In genomic region chr3:48301814-48302194, GRCh38 we compare ENCODE assay signal across 8 cellular contexts. TPM values are rescaled to one million over a fixed set of nuclear protein-coding genes. Genes with fewer than 3 reads are reported as not detected.
DNase-seq lines count a peak whose midpoint lies in the region; ATAC-seq, FAIRE-seq and TF ChIP-seq lines count a peak whose summit lies in the region.

No MANE protein-coding gene starts in this region.

- WGBS in K562 (ENCODE audit: insufficient coverage, low coverage, missing lambda C conversion rate) = 2% methylated on average over 11 of the region's 11 CpGs

- H3K4me3 ChIP-seq in BJ (ENCODE audit: low read depth, low read length) (peak overlapping the region; percentile 93), K562 (peak overlapping the region; percentile 79)

- no peaks in the 10 kb centered on the region for H4K20me1 ChIP-seq in K562 (replicated peaks; ENCODE audit: control insufficient read depth, insufficient read depth, low read length)

- intact Hi-C loops in K562 (cut with micrococcal nuclease) = no loop called here

- TF ChIP-seq EP300 in K562 (IDR thresholded peaks at IDR 0.05; ENCODE audit: low read length) = no peak

- peak overlapping the region; percentile 81 for H2AFZ ChIP-seq in K562 (ENCODE audit: low read depth, low read length)

- BruUV-seq in K562 (replicated peaks; lab: Mats Ljungman, UMichigan) = no TSS peak

- H3K27me3 ChIP-seq in BJ (ENCODE audit: control insufficient read depth, insufficient read depth, low read length) = no peaks in the 10 kb centered on the region; the same call in none of the 2 replicates
- H3K27me3 ChIP-seq in K562 (ENCODE audit: control insufficient read depth in 2 of 2, insufficient read depth in 2 of 2, low read length in 2 of 2) = no peaks in the 10 kb centered on the region

- TF ChIP-seq CTCF in BJ (IDR thresholded peaks at IDR 0.05; ENCODE audit: insufficient read depth, low read depth, low read length) (no peak), K562 (IDR thresholded peaks at IDR 0.05 in 2 of 3, conservative IDR thresholded peaks at IDR 0.05 in 1 of 3; ENCODE audit: insufficient read depth in 2 of 3, low read depth in 1 of 3, low read length in 3 of 3) (no peak), GM13976 (IDR thresholded peaks at IDR 0.05; ENCODE audit: borderline replicate concordance, control extremely low read depth, extremely low read depth, insufficient read depth, missing control alignments) (no peak), GM10248 (IDR thresholded peaks at IDR 0.05; ENCODE audit: control extremely low read depth, extremely low read depth, low read depth, missing control alignments) (no peak)

- in situ Hi-C loops in K562 (cut with MboI) (no loop called here), GM13976 (cut with MboI; ENCODE audit: low sequenced_read_pairs, unreplicated experiment) (no loop called here)

- no peaks in the 10 kb centered on the region for H3K9me3 ChIP-seq in K562 (replicated peaks; ENCODE audit: control insufficient read depth, insufficient read depth, low read depth, low read length)

- FAIRE-seq in GM19239 (lab: Jason Lieb, UNC) = peak; percentile 84
- FAIRE-seq in K562 (lab: Jason Lieb, UNC) = no peak

- H3K79me2 ChIP-seq in K562 (ENCODE audit: control insufficient read depth, insufficient read depth, low read length) = peaks cover 34% of the 10 kb centered on the region

- CTCF ChIA-PET in BJ (lab: Yijun Ruan, JAX) (interaction anchor here (0.6 kb wide), 2 partner anchors 10 to 48 kb away, joined by 3 to 5 read pairs; no protein-coding TSS in a partner anchor), K562 (lab: Yijun Ruan, JAX; ENCODE audit: low intra/inter-chr PET ratio) (no interaction called here), GM10248 (lab: Yijun Ruan, JAX) (interaction anchor here (0.8 to 3.6 kb wide), 3 partner anchors 28 to 134 kb away, joined by 3 to 20 read pairs (median 3); no protein-coding TSS in a partner anchor)

- peak overlapping the region; percentile 94 for H3K27ac ChIP-seq in K562 (ENCODE audit: extremely low read depth, low read depth, low read length)

- DNase-seq in BJ (ENCODE audit: low read depth) = no peak
- DNase-seq in GM19239 (ENCODE audit: insufficient read length, low spot score) = peak; percentile 8
- DNase-seq in NCI-H2171 treated with DMSO at 0.1 percent for 48 hours (lab: John Stamatoyannopoulos, UW) = peak; percentile 47
- DNase-seq in K562 (ENCODE audit: extremely low read depth in 1 of 4, low spot score in 3 of 4) = peak; percentile 13 to 25 (median 19)
- peak; percentile 20 for DNase-seq in inferior parietal cortex (ENCODE audit: extremely low spot score)
- peak; percentile 6 to 20 for DNase-seq in stimulated activated CD4-positive, alpha-beta T cell treated with anti-CD3 and anti-CD28 coated beads, Interleukin-2, amount 100 ng/mL, for 48 hours
- DNase-seq in GM13976 (ENCODE audit: low spot score) = no peak
- no peak for DNase-seq in GM10248 (ENCODE audit: extremely low spot score)

- peak overlapping the region; percentile 84 to 97 for H3K9ac ChIP-seq in K562 (ENCODE audit: insufficient read depth in 1 of 2, low read depth in 2 of 2, low read length in 2 of 2)

- peaks cover 11 to 15% of the 10 kb centered on the region in 2 experiments; a peak in 3 of 5 replicates for H3K4me1 ChIP-seq in K562 (replicated peaks in 1 of 2; ENCODE audit: control insufficient read depth in 2 of 2, insufficient read depth in 2 of 2, low read length in 2 of 2)

- H3K9me1 ChIP-seq in K562 (ENCODE audit: control insufficient read depth, insufficient read depth, low read length) = no peaks in the 10 kb centered on the region

- 0 out of 3 replicates have a peak, but pooled peaks have one; percentile 5 for ATAC-seq in K562

- H3K36me3 ChIP-seq in BJ (ENCODE audit: control insufficient read depth, insufficient read depth, low read length) = peaks cover 6% of the 10 kb centered on the region; the same call in 1 of the 2 replicates
- peaks cover 21% of the 10 kb centered on the region; the same call in 2 of the 3 replicates for H3K36me3 ChIP-seq in K562 (ENCODE audit: control insufficient read depth, insufficient read depth, low read length)

- POLR2A ChIA-PET in BJ (lab: Charles Lee) (no interaction called here), K562 (lab: Yijun Ruan, JAX) (no interaction called here), GM10248 (lab: Yijun Ruan, JAX) (interaction anchor here (0.6 kb wide), 1 partner anchor 595 kb away, joined by 4 read pairs; no protein-coding TSS in a partner anchor)

- no peak for TF ChIP-seq POLR2A in K562 (conservative IDR thresholded peaks at IDR 0.05)

- TF ChIP-seq RAD21 in K562 (CRISPR knock-in tag; conservative IDR thresholded peaks at IDR 0.05 in 1 of 2, IDR thresholded peaks at IDR 0.05 in 1 of 2) = no peak

- H3K4me2 ChIP-seq in K562 (ENCODE audit: insufficient read depth, low read length) = peak overlapping the region; percentile 94

TF ChIP-seq in K562, 482 proteins besides CTCF, POLR2A, EP300 and RAD21:
- TF ChIP-seq ARID4B (CRISPR knock-in tag; IDR thresholded peaks at IDR 0.05) = 0 out of 2 replicates have a peak, but pooled peaks have one; percentile 3
- TF ChIP-seq SP1 (CRISPR knock-in tag; IDR thresholded peaks at IDR 0.05) = no peak
TF ChIP-seq in K562: peak in this region for 1.

RNA-seq across cellular contexts. Expression of gene NME6, which starts 0.6 kb away (rescaled TPM):
- 26.5 and 43.6 TPM in 2 replicates for polyA plus RNA-seq in BJ (2011; rRNA removed)
- 16.5 and 25.4 TPM in 2 replicates for polyA minus RNA-seq in BJ (2011; rRNA and poly(A)+ RNA removed)
- total RNA-seq in K562 (2011; cell fraction: chromatin; rRNA removed; ENCODE audit: low replicate concordance) = 38.1 and 39.6 TPM in 2 replicates
- 20.5 and 24.2 TPM in 2 replicates for total RNA-seq in K562 (2011; cell fraction: nucleolus; rRNA removed)
- total RNA-seq in K562 (2011; cell fraction: nucleoplasm; rRNA removed) = 39.3 and 53.9 TPM in 2 replicates
- 22.5 and 27.2 TPM in 2 replicates for total RNA-seq in K562 (2014; rRNA removed)
- 24.5 and 26.5 TPM in 2 replicates for total RNA-seq in K562 (2014; rRNA removed; fragmentation: Illumina TruSeq; extraction: Trizol)
- total RNA-seq in K562 (2015; rRNA removed; fragmentation: Illumina TruSeq; extraction: Trizol) = 32.9 and 35.0 TPM in 2 replicates
- total RNA-seq in K562 (2021) = 23.2 and 24.3 TPM in 2 replicates
- 33.1 and 33.3 TPM in 2 replicates for polyA plus RNA-seq in K562 (2011; rRNA removed)
- polyA plus RNA-seq in K562 (2011; cell fraction: cytosol; rRNA removed) = 43.2 and 63.3 TPM in 2 replicates
- 11.4 and 15.4 TPM in 2 replicates for polyA plus RNA-seq in K562 (2011; cell fraction: nucleus; rRNA removed)
- polyA plus RNA-seq in K562 (2012) = 21.8 and 25.1 TPM in 2 replicates
- polyA plus RNA-seq in K562 (2014; fragmentation: Illumina TruSeq; extraction: Trizol) = 36.2 and 42.0 TPM in 2 replicates
- polyA plus RNA-seq in K562 (2014; fragmentation: Nextera tagmentation; extraction: Ambion mirVana) = 10 to 100 TPM; 66.8 to 80.0 TPM
- polyA plus RNA-seq in K562 (2014; rRNA removed) = 27.3 and 31.0 TPM in 2 replicates
- polyA minus RNA-seq in K562 (2011; rRNA and poly(A)+ RNA removed) = 27.7 TPM in 2 replicates
- polyA minus RNA-seq in K562 (2011; cell fraction: cytosol; rRNA and poly(A)+ RNA removed) = 12.4 and 16.1 TPM in 2 replicates
- polyA minus RNA-seq in K562 (2011; cell fraction: nucleus; rRNA and poly(A)+ RNA removed) = 8.1 and 13.0 TPM in 2 replicates

RNA-seq across cellular contexts. Expression of gene SPINK8, which starts 31.7 kb away (rescaled TPM):
- polyA plus RNA-seq in BJ (2011; rRNA removed) (not detected in 2 replicates), K562 (2011; rRNA removed) (not detected in 2 replicates), K562 (2014; fragmentation: Illumina TruSeq; extraction: Trizol) (not detected in 2 replicates), K562 (2014; fragmentation: Nextera tagmentation; extraction: Ambion mirVana) (not detected), K562 (2014; rRNA removed) (not detected in 2 replicates)
- not detected in 2 replicates for polyA minus RNA-seq in BJ (2011; rRNA and poly(A)+ RNA removed)
- not detected in 2 replicates for total RNA-seq in K562 (2011; cell fraction: chromatin; rRNA removed; ENCODE audit: low replicate concordance)
- not detected in 2 replicates for total RNA-seq in K562 (2011; cell fraction: nucleolus; rRNA removed)
- not detected in 2 replicates for total RNA-seq in K562 (2011; cell fraction: nucleoplasm; rRNA removed)
- total RNA-seq in K562 (2014; rRNA removed) (not detected in 2 replicates), K562 (2014; rRNA removed; fragmentation: Illumina TruSeq; extraction: Trizol) (not detected in 2 replicates), K562 (2015; rRNA removed; fragmentation: Illumina TruSeq; extraction: Trizol) (not detected in 2 replicates), K562 (2021) (not detected in 2 replicates)
- not detected in 2 replicates for polyA plus RNA-seq in K562 (2011; cell fraction: cytosol; rRNA removed)
- polyA plus RNA-seq in K562 (2011; cell fraction: nucleus; rRNA removed) = not detected in 2 replicates
- polyA plus RNA-seq in K562 (2012) = not detected in 2 replicates
- polyA minus RNA-seq in K562 (2011; rRNA and poly(A)+ RNA removed) = not detected in 2 replicates
- polyA minus RNA-seq in K562 (2011; cell fraction: cytosol; rRNA and poly(A)+ RNA removed) = not detected in 2 replicates
- polyA minus RNA-seq in K562 (2011; cell fraction: nucleus; rRNA and poly(A)+ RNA removed) = not detected in 2 replicates

Comparison
In these comparisons a context has a peak if more than half of its experiments do, and no peak if none do; other contexts are left out.
1. DNase-seq: peak in GM19239 (single experiment), NCI-H2171 treated with DMSO at 0.1 percent for 48 hours (single experiment), K562 (4 of 4), inferior parietal cortex (single experiment) and stimulated activated CD4-positive, alpha-beta T cell treated with anti-CD3 and anti-CD28 coated beads, Interleukin-2, amount 100 ng/mL, for 48 hours (2 of 2); none in BJ (single experiment), GM13976 (single experiment) and GM10248 (single experiment).